21 cellular contexts compared by ENCODE assay signal in genomic region chr2:112244854-112245253, GRCh38. TPM values are rescaled to one million over a fixed set of nuclear protein-coding genes. Genes with fewer than 3 reads are reported as not detected.
A peak's percentile ranks its signal among the peaks of the same experiment; 100 is the strongest.
DNase-seq lines count a peak whose midpoint lies in the region; ATAC-seq, FAIRE-seq and TF ChIP-seq lines count a peak whose summit lies in the region.
"Had no signal": no experiment of that assay in that cellular context is flagged by ENCODE, and none has a peak within 500 bp of the region (broad histone marks: within the 10 kb centered on the region; RNA-seq: fewer than 3 reads in every experiment).

No MANE protein-coding gene starts in this region.

- FAIRE-seq in astrocyte (lab: Jason Lieb, UNC) = peak; percentile 17
- FAIRE-seq: GM19239, H1 had no signal

- no peaks in the 10 kb centered on the region for H3K9me3 ChIP-seq in CD8-positive, alpha-beta T cell (ENCODE audit: low read length)
- no peaks in the 10 kb centered on the region for H3K9me3 ChIP-seq in astrocyte (ENCODE audit: insufficient read depth, low read depth, low read length)
- H3K9me3 ChIP-seq in left lung = no peaks in the 10 kb centered on the region

- no peak for DNase-seq in activated CD4-positive, alpha-beta memory T cell treated with anti-CD3 and anti-CD28 coated beads for 36 hours
- no peak for DNase-seq in activated CD4-positive, alpha-beta memory T cell treated with anti-CD3 and anti-CD28 coated beads, Interleukin-2, amount 10 ng/mL, durations not matched to agents 7 days and 5 days
- no peak for DNase-seq in activated naive CD8-positive, alpha-beta T cell treated with anti-CD3 and anti-CD28 coated beads for 36 hours
- DNase-seq in CD8-positive, alpha-beta T cell = no peak
- DNase-seq in astrocyte (ENCODE audit: low read depth) (no peak), left lung (no peak), T-helper 1 cell (no peak)
- DNase-seq: 8988T; CD8-positive, alpha-beta memory T cell; COR-L47; DMS 273 treated with DMSO at 0.1 percent for 48 hours; DMS53; DND-41; EL; H9 had no signal

- no peak overlapping the region for H3K4me3 ChIP-seq in CD8-positive, alpha-beta T cell (ENCODE audit: low read depth, low read length)
- H3K4me3 ChIP-seq in astrocyte (ENCODE audit: insufficient read depth, low read depth, low read length) (no peak overlapping the region), left lung (no peak overlapping the region)
- H3K4me3 ChIP-seq: BLaER1, GM12878 had no signal

- CTCF ChIA-PET in activated CD4-positive, alpha-beta memory T cell treated with anti-CD3 and anti-CD28 coated beads for 36 hours (lab: Charles Lee) = interaction anchor here (1.1 to 4.3 kb wide), 2 partner anchors 15 to 123 kb away, joined by 4 to 22 read pairs; no protein-coding TSS in a partner anchor
- CTCF ChIA-PET in activated CD4-positive, alpha-beta memory T cell treated with anti-CD3 and anti-CD28 coated beads, Interleukin-2, amount 10 ng/mL, durations not matched to agents 7 days and 5 days (lab: Charles Lee) = no interaction called here
- CTCF ChIA-PET in CD8-positive, alpha-beta T cell (lab: Charles Lee) = no interaction called here

- no peak overlapping the region for H3K4me2 ChIP-seq in astrocyte (ENCODE audit: low read length)
- H3K4me2 ChIP-seq: BLaER1 had no signal

- H3K4me1 Mint-ChIP-seq in activated CD4-positive, alpha-beta memory T cell treated with anti-CD3 and anti-CD28 coated beads for 36 hours (ENCODE audit: low read depth) = peaks cover 22% of the 10 kb centered on the region
- H3K4me1 Mint-ChIP-seq in activated CD4-positive, alpha-beta memory T cell treated with anti-CD3 and anti-CD28 coated beads, Interleukin-2, amount 10 ng/mL, durations not matched to agents 7 days and 5 days = peaks cover 2% of the 10 kb centered on the region
- H3K4me1 Mint-ChIP-seq in activated naive CD8-positive, alpha-beta T cell (ENCODE audit: low read depth) = peaks cover 35% of the 10 kb centered on the region
- H3K4me1 Mint-ChIP-seq in activated naive CD8-positive, alpha-beta T cell treated with anti-CD3 and anti-CD28 coated beads for 36 hours = peaks cover 43% of the 10 kb centered on the region
- peaks cover 32% of the 10 kb centered on the region for H3K4me1 Mint-ChIP-seq in CD8-positive, alpha-beta T cell (ENCODE audit: low read depth)
- no peaks in the 10 kb centered on the region for H3K4me1 Mint-ChIP-seq in astrocyte (ENCODE audit: low read depth, unreplicated experiment)
- H3K4me1 Mint-ChIP-seq: CD14-positive monocyte, H9 had no signal

- no peak for TF ChIP-seq CTCF in CD8-positive, alpha-beta T cell (IDR thresholded peaks at IDR 0.05)
- TF ChIP-seq CTCF in astrocyte (IDR thresholded peaks at IDR 0.05; ENCODE audit: insufficient read depth, low read depth, low read length) = no peak
- TF ChIP-seq CTCF in left lung (IDR thresholded peaks at IDR 0.05) = no peak

- no peaks in the 10 kb centered on the region for H3K9me3 Mint-ChIP-seq in activated CD4-positive, alpha-beta memory T cell treated with anti-CD3 and anti-CD28 coated beads for 36 hours
- H3K9me3 Mint-ChIP-seq in activated CD4-positive, alpha-beta memory T cell treated with anti-CD3 and anti-CD28 coated beads, Interleukin-2, amount 10 ng/mL, durations not matched to agents 7 days and 5 days = no peaks in the 10 kb centered on the region
- no peaks in the 10 kb centered on the region for H3K9me3 Mint-ChIP-seq in activated naive CD8-positive, alpha-beta T cell (ENCODE audit: low read depth)
- H3K9me3 Mint-ChIP-seq in activated naive CD8-positive, alpha-beta T cell treated with anti-CD3 and anti-CD28 coated beads for 36 hours = no peaks in the 10 kb centered on the region
- no peaks in the 10 kb centered on the region for H3K9me3 Mint-ChIP-seq in CD8-positive, alpha-beta T cell
- H3K9me3 Mint-ChIP-seq in astrocyte (ENCODE audit: unreplicated experiment) = peaks cover 2% of the 10 kb centered on the region
- H3K9me3 Mint-ChIP-seq: CD8-positive, alpha-beta memory T cell; H9 had no signal

- H3K27ac Mint-ChIP-seq in activated CD4-positive, alpha-beta memory T cell treated with anti-CD3 and anti-CD28 coated beads for 36 hours = peak overlapping the region; percentile 54
- no peak overlapping the region for H3K27ac Mint-ChIP-seq in activated CD4-positive, alpha-beta memory T cell treated with anti-CD3 and anti-CD28 coated beads, Interleukin-2, amount 10 ng/mL, durations not matched to agents 7 days and 5 days
- peak overlapping the region; percentile 58 for H3K27ac Mint-ChIP-seq in activated naive CD8-positive, alpha-beta T cell
- H3K27ac Mint-ChIP-seq in activated naive CD8-positive, alpha-beta T cell treated with anti-CD3 and anti-CD28 coated beads for 36 hours = no peak overlapping the region
- peak overlapping the region; percentile 45 for H3K27ac Mint-ChIP-seq in CD8-positive, alpha-beta T cell
- no peak overlapping the region for H3K27ac Mint-ChIP-seq in astrocyte (ENCODE audit: unreplicated experiment)
- H3K27ac Mint-ChIP-seq: H9 had no signal

- no peak overlapping the region for H2AFZ ChIP-seq in astrocyte (ENCODE audit: low read depth, low read length)

- no peak for ATAC-seq in CD8-positive, alpha-beta T cell
- no peak for ATAC-seq in left lung
- ATAC-seq: GM12878 had no signal

- H4K20me1 ChIP-seq in astrocyte (ENCODE audit: insufficient read depth, low read length) = no peaks in the 10 kb centered on the region

- no peak overlapping the region for H3K9ac ChIP-seq in astrocyte (ENCODE audit: low read length)
- H3K9ac ChIP-seq: BLaER1 had no signal

- no peaks in the 10 kb centered on the region for H3K27me3 ChIP-seq in CD8-positive, alpha-beta T cell (ENCODE audit: insufficient read depth, low read length)
- no peaks in the 10 kb centered on the region for H3K27me3 ChIP-seq in astrocyte (ENCODE audit: insufficient read depth, low read length)
- H3K27me3 ChIP-seq in left lung = no peaks in the 10 kb centered on the region
- H3K27me3 ChIP-seq: BLaER1 had no signal

- H3K36me3 ChIP-seq in CD8-positive, alpha-beta T cell (ENCODE audit: insufficient read depth, low read length) = peaks cover 10% of the 10 kb centered on the region
- H3K36me3 ChIP-seq in astrocyte (ENCODE audit: insufficient read depth, low read length) (no peaks in the 10 kb centered on the region), left lung (peaks cover 0 to 45% of the 10 kb centered on the region in 2 donors)

- H3K4me3 Mint-ChIP-seq in activated CD4-positive, alpha-beta memory T cell treated with anti-CD3 and anti-CD28 coated beads for 36 hours = no peak overlapping the region
- no peak overlapping the region for H3K4me3 Mint-ChIP-seq in activated CD4-positive, alpha-beta memory T cell treated with anti-CD3 and anti-CD28 coated beads, Interleukin-2, amount 10 ng/mL, durations not matched to agents 7 days and 5 days
- H3K4me3 Mint-ChIP-seq in activated naive CD8-positive, alpha-beta T cell = no peak overlapping the region
- H3K4me3 Mint-ChIP-seq in activated naive CD8-positive, alpha-beta T cell treated with anti-CD3 and anti-CD28 coated beads for 36 hours = no peak overlapping the region
- H3K4me3 Mint-ChIP-seq in CD8-positive, alpha-beta T cell = no peak overlapping the region
- H3K4me3 Mint-ChIP-seq in astrocyte (ENCODE audit: unreplicated experiment) = no peak overlapping the region
- H3K4me3 Mint-ChIP-seq: CD14-positive monocyte; CD8-positive, alpha-beta memory T cell; H9 had no signal

- H3K4me1 ChIP-seq in CD8-positive, alpha-beta T cell (ENCODE audit: insufficient read depth, low read length) = peaks cover 14% of the 10 kb centered on the region
- H3K4me1 ChIP-seq in astrocyte (ENCODE audit: insufficient read depth, low read length) (no peaks in the 10 kb centered on the region), left lung (no peaks in the 10 kb centered on the region)
- H3K4me1 ChIP-seq: BLaER1 had no signal

- intact Hi-C loops in activated CD4-positive, alpha-beta memory T cell treated with anti-CD3 and anti-CD28 coated beads for 36 hours (cut with micrococcal nuclease) = no loop called here
- intact Hi-C loops in CD8-positive, alpha-beta T cell (cut with DNase I, micrococcal nuclease) = no loop called here
- intact Hi-C loops in left lung (cut with DNase I) = no loop called here

- H3K36me3 Mint-ChIP-seq in activated CD4-positive, alpha-beta memory T cell treated with anti-CD3 and anti-CD28 coated beads for 36 hours = peaks cover 37% of the 10 kb centered on the region
- H3K36me3 Mint-ChIP-seq in activated CD4-positive, alpha-beta memory T cell treated with anti-CD3 and anti-CD28 coated beads, Interleukin-2, amount 10 ng/mL, durations not matched to agents 7 days and 5 days (ENCODE audit: low read depth) = peaks cover 46% of the 10 kb centered on the region
- peaks cover 21% of the 10 kb centered on the region for H3K36me3 Mint-ChIP-seq in activated naive CD8-positive, alpha-beta T cell
- H3K36me3 Mint-ChIP-seq in activated naive CD8-positive, alpha-beta T cell treated with anti-CD3 and anti-CD28 coated beads for 36 hours = peaks cover 50% of the 10 kb centered on the region
- H3K36me3 Mint-ChIP-seq in CD8-positive, alpha-beta T cell = peaks cover 56% of the 10 kb centered on the region
- H3K36me3 Mint-ChIP-seq in astrocyte (ENCODE audit: low read depth, unreplicated experiment) = peaks cover 24% of the 10 kb centered on the region

- no peaks in the 10 kb centered on the region for H3K27me3 Mint-ChIP-seq in activated CD4-positive, alpha-beta memory T cell treated with anti-CD3 and anti-CD28 coated beads for 36 hours
- H3K27me3 Mint-ChIP-seq in activated CD4-positive, alpha-beta memory T cell treated with anti-CD3 and anti-CD28 coated beads, Interleukin-2, amount 10 ng/mL, durations not matched to agents 7 days and 5 days = no peaks in the 10 kb centered on the region
- no peaks in the 10 kb centered on the region for H3K27me3 Mint-ChIP-seq in activated naive CD8-positive, alpha-beta T cell
- H3K27me3 Mint-ChIP-seq in activated naive CD8-positive, alpha-beta T cell treated with anti-CD3 and anti-CD28 coated beads for 36 hours = no peaks in the 10 kb centered on the region
- no peaks in the 10 kb centered on the region for H3K27me3 Mint-ChIP-seq in CD8-positive, alpha-beta T cell (ENCODE audit: low read depth)
- no peaks in the 10 kb centered on the region for H3K27me3 Mint-ChIP-seq in astrocyte (ENCODE audit: low read depth, unreplicated experiment)
- H3K27me3 Mint-ChIP-seq: CD8-positive, alpha-beta memory T cell had no signal

- POLR2A ChIA-PET in activated CD4-positive, alpha-beta memory T cell treated with anti-CD3 and anti-CD28 coated beads for 36 hours (lab: Charles Lee) = interaction anchor here (1.2 kb wide), 1 partner anchor 10 kb away, joined by 3 read pairs; the partner anchor contains the start of gene ZC3H8
- POLR2A ChIA-PET in activated CD4-positive, alpha-beta memory T cell treated with anti-CD3 and anti-CD28 coated beads, Interleukin-2, amount 10 ng/mL, durations not matched to agents 7 days and 5 days (lab: Charles Lee) = interaction anchor here (2.1 to 2.9 kb wide), 2 partner anchors 10 to 63 kb away, joined by 5 to 17 read pairs; partner anchors contain the start of gene ZC3H8
- POLR2A ChIA-PET in CD8-positive, alpha-beta T cell (lab: Charles Lee) = no interaction called here

- H3K79me2 ChIP-seq in astrocyte (ENCODE audit: insufficient read depth, low read length) = no peaks in the 10 kb centered on the region

- no peak overlapping the region for H3K27ac ChIP-seq in CD8-positive, alpha-beta T cell (ENCODE audit: low read depth, low read length)
- H3K27ac ChIP-seq in astrocyte (ENCODE audit: low read depth, low read length) = no peak overlapping the region
- H3K27ac ChIP-seq in left lung = no peak overlapping the region
- H3K27ac ChIP-seq: BLaER1 had no signal

RNA-seq across cellular contexts. Expression of gene ZC3H8, which starts 10.0 kb away (rescaled TPM):
- 10 to 100 TPM; 13.0 to 16.0 TPM for total RNA-seq in activated CD4-positive, alpha-beta memory T cell treated with anti-CD3 and anti-CD28 coated beads for 36 hours
- total RNA-seq in activated CD4-positive, alpha-beta memory T cell treated with anti-CD3 and anti-CD28 coated beads, Interleukin-2, amount 10 ng/mL, durations not matched to agents 7 days and 5 days = 10 to 100 TPM; 12.3 to 12.9 TPM
- total RNA-seq in activated naive CD8-positive, alpha-beta T cell treated with anti-CD3 and anti-CD28 coated beads for 36 hours = 10 to 100 TPM; 23.7 to 26.8 TPM
- total RNA-seq in CD8-positive, alpha-beta T cell = 10 to 100 TPM; 11.1 to 11.7 TPM
- 7.5 and 7.7 TPM in 2 replicates for total RNA-seq in astrocyte
- total RNA-seq in left lung = 1 to 10 TPM; 4.5 to 6.8 TPM

RNA-seq across cellular contexts. Expression of gene ZC3H6, which starts 30.5 kb away (rescaled TPM):
- 10 to 100 TPM; 14.4 to 15.0 TPM for total RNA-seq in activated CD4-positive, alpha-beta memory T cell treated with anti-CD3 and anti-CD28 coated beads for 36 hours
- 10 to 100 TPM; 13.5 to 14.7 TPM for total RNA-seq in activated CD4-positive, alpha-beta memory T cell treated with anti-CD3 and anti-CD28 coated beads, Interleukin-2, amount 10 ng/mL, durations not matched to agents 7 days and 5 days
- total RNA-seq in activated naive CD8-positive, alpha-beta T cell treated with anti-CD3 and anti-CD28 coated beads for 36 hours = 1 to 10 TPM; 7.6 to 7.7 TPM
- 10 to 100 TPM; 13.7 to 15.1 TPM for total RNA-seq in CD8-positive, alpha-beta T cell
- total RNA-seq in astrocyte (3.9 and 7.4 TPM in 2 replicates), left lung (1 to 10 TPM; 8.7 to 10.0 TPM)

Comparison
In these comparisons a context has a peak if more than half of its experiments do, and no peak if none do; other contexts are left out.
1. H3K27ac Mint-ChIP-seq: peak in activated CD4-positive, alpha-beta memory T cell treated with anti-CD3 and anti-CD28 coated beads for 36 hours (single experiment), activated naive CD8-positive, alpha-beta T cell (single experiment) and CD8-positive, alpha-beta T cell (single experiment); none in activated CD4-positive, alpha-beta memory T cell treated with anti-CD3 and anti-CD28 coated beads, Interleukin-2, amount 10 ng/mL, durations not matched to agents 7 days and 5 days (single experiment), activated naive CD8-positive, alpha-beta T cell treated with anti-CD3 and anti-CD28 coated beads for 36 hours (single experiment) and astrocyte (single experiment).